ENCODE assay signal across 1 cellular context in the genomic region with DNA sequence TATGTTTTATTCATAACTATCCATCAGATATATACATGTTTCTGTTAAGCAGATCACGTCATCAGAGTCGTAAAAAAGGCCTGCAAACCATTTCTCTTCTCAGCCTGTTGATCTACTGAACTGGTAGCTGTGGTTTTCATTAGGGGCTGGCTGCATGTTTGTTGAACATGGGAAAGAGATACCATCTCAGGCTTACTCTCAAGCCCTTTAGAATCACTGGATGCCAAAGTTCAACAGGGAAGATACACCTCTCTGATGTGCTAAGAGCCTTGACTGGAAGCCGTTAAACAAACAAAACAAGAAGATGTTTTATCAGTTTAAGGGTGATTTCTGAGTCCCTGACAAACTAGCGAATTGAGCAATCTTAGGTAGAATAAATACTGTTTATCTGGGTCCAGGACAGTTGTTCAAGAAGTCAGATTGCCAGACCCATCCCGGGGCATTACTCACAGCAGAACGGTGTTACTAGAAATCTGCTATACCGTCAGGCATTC.
TF ChIP-seq lines count a peak whose summit lies in the region.

No MANE protein-coding gene starts in this region.

TF ChIP-seq in HepG2, 621 proteins besides CTCF, POLR2A, EP300 and RAD21 (continued from another document and continues in another):
- TF ChIP-seq, protein P1, sequence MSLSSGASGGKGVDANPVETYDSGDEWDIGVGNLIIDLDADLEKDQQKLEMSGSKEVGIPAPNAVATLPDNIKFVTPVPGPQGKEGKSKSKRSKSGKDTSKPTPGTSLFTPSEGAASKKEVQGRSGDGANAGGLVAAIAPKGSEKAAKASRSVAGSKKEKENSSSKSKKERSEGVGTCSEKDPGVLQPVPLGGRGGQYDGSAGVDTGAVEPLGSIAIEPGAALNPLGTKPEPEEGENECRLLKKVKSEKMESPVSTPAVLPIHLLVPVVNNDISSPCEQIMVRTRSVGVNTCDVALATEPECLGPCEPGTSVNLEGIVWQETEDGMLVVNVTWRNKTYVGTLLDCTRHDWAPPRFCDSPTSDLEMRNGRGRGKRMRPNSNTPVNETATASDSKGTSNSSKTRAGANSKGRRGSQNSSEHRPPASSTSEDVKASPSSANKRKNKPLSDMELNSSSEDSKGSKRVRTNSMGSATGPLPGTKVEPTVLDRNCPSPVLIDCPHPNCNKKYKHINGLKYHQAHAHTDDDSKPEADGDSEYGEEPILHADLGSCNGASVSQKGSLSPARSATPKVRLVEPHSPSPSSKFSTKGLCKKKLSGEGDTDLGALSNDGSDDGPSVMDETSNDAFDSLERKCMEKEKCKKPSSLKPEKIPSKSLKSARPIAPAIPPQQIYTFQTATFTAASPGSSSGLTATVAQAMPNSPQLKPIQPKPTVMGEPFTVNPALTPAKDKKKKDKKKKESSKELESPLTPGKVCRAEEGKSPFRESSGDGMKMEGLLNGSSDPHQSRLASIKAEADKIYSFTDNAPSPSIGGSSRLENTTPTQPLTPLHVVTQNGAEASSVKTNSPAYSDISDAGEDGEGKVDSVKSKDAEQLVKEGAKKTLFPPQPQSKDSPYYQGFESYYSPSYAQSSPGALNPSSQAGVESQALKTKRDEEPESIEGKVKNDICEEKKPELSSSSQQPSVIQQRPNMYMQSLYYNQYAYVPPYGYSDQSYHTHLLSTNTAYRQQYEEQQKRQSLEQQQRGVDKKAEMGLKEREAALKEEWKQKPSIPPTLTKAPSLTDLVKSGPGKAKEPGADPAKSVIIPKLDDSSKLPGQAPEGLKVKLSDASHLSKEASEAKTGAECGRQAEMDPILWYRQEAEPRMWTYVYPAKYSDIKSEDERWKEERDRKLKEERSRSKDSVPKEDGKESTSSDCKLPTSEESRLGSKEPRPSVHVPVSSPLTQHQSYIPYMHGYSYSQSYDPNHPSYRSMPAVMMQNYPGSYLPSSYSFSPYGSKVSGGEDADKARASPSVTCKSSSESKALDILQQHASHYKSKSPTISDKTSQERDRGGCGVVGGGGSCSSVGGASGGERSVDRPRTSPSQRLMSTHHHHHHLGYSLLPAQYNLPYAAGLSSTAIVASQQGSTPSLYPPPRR (CRISPR knock-in tag; IDR thresholded peaks at IDR 0.05; ENCODE audit: borderline replicate concordance) = peak; percentile 100
- TF ChIP-seq SOX13 (IDR thresholded peaks at IDR 0.05) = peak; percentile 77
- peak in 1 of 2 experiments; percentile 93; a peak in 2 of 4 replicates for TF ChIP-seq SOX13 (CRISPR knock-in tag; conservative IDR thresholded peaks at IDR 0.05 in 1 of 2, IDR thresholded peaks at IDR 0.05 in 1 of 2)
- no peak for TF ChIP-seq FOXC1 (CRISPR knock-in tag; IDR thresholded peaks at IDR 0.05; ENCODE audit: borderline replicate concordance)
- peak; percentile 79; the same call in 1 of the 2 replicates for TF ChIP-seq MIXL1 (CRISPR knock-in tag; IDR thresholded peaks at IDR 0.05)
- TF ChIP-seq MXI1 (IDR thresholded peaks at IDR 0.05; ENCODE audit: borderline replicate concordance, low read depth, low read length) = no peak
- TF ChIP-seq, protein P2, sequence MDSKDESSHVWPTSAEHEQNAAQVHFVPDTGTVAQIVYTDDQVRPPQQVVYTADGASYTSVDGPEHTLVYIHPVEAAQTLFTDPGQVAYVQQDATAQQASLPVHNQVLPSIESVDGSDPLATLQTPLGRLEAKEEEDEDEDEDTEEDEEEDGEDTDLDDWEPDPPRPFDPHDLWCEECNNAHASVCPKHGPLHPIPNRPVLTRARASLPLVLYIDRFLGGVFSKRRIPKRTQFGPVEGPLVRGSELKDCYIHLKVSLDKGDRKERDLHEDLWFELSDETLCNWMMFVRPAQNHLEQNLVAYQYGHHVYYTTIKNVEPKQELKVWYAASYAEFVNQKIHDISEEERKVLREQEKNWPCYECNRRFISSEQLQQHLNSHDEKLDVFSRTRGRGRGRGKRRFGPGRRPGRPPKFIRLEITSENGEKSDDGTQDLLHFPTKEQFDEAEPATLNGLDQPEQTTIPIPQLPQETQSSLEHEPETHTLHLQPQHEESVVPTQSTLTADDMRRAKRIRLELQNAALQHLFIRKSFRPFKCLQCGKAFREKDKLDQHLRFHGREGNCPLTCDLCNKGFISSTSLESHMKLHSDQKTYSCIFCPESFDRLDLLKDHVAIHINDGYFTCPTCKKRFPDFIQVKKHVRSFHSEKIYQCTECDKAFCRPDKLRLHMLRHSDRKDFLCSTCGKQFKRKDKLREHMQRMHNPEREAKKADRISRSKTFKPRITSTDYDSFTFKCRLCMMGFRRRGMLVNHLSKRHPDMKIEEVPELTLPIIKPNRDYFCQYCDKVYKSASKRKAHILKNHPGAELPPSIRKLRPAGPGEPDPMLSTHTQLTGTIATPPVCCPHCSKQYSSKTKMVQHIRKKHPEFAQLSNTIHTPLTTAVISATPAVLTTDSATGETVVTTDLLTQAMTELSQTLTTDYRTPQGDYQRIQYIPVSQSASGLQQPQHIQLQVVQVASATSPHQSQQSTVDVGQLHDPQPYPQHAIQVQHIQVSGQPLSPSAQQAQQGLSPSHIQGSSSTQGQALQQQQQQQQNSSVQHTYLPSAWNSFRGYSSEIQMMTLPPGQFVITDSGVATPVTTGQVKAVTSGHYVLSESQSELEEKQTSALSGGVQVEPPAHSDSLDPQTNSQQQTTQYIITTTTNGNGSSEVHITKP (CRISPR knock-in tag; IDR thresholded peaks at IDR 0.05; ENCODE audit: low read depth) = no peak
- TF ChIP-seq SAP130 (CRISPR knock-in tag; IDR thresholded peaks at IDR 0.05; ENCODE audit: low read depth) = peak; percentile 57; the same call in 1 of the 2 replicates
- 0 out of 2 replicates have a peak, but pooled peaks have one; percentile 32 for TF ChIP-seq ONECUT2 (CRISPR knock-in tag; IDR thresholded peaks at IDR 0.05)
- TF ChIP-seq, protein P3, sequence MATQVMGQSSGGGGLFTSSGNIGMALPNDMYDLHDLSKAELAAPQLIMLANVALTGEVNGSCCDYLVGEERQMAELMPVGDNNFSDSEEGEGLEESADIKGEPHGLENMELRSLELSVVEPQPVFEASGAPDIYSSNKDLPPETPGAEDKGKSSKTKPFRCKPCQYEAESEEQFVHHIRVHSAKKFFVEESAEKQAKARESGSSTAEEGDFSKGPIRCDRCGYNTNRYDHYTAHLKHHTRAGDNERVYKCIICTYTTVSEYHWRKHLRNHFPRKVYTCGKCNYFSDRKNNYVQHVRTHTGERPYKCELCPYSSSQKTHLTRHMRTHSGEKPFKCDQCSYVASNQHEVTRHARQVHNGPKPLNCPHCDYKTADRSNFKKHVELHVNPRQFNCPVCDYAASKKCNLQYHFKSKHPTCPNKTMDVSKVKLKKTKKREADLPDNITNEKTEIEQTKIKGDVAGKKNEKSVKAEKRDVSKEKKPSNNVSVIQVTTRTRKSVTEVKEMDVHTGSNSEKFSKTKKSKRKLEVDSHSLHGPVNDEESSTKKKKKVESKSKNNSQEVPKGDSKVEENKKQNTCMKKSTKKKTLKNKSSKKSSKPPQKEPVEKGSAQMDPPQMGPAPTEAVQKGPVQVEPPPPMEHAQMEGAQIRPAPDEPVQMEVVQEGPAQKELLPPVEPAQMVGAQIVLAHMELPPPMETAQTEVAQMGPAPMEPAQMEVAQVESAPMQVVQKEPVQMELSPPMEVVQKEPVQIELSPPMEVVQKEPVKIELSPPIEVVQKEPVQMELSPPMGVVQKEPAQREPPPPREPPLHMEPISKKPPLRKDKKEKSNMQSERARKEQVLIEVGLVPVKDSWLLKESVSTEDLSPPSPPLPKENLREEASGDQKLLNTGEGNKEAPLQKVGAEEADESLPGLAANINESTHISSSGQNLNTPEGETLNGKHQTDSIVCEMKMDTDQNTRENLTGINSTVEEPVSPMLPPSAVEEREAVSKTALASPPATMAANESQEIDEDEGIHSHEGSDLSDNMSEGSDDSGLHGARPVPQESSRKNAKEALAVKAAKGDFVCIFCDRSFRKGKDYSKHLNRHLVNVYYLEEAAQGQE (IDR thresholded peaks at IDR 0.05; ENCODE audit: borderline replicate concordance in 1 of 2, low read depth in 1 of 2, low read length in 2 of 2) = peak in 1 of 2 experiments; percentile 79; a peak in 2 of 4 replicates
- peak; percentile 92 for TF ChIP-seq NR2F2 (IDR thresholded peaks at IDR 0.05; ENCODE audit: borderline replicate concordance, low read depth)
- TF ChIP-seq HMG20A (CRISPR knock-in tag; IDR thresholded peaks at IDR 0.05; ENCODE audit: borderline replicate concordance) = peak; percentile 94
- TF ChIP-seq ZNF552 (CRISPR knock-in tag; IDR thresholded peaks at IDR 0.05; ENCODE audit: borderline replicate concordance) = no peak
- no peak; the same call in 1 of the 2 replicates for TF ChIP-seq NR2C2 (CRISPR knock-in tag; IDR thresholded peaks at IDR 0.05; ENCODE audit: borderline replicate concordance)
- peak; percentile 88 for TF ChIP-seq KDM6A (CRISPR knock-in tag; IDR thresholded peaks at IDR 0.05; ENCODE audit: low read depth)
- no peak for TF ChIP-seq PCBP1 (IDR thresholded peaks at IDR 0.05; ENCODE audit: borderline replicate concordance, low read depth, low read length)
- peak; percentile 62 for TF ChIP-seq ZEB1 (IDR thresholded peaks at IDR 0.05; ENCODE audit: insufficient replicate concordance, low read depth)
- TF ChIP-seq, protein P4, sequence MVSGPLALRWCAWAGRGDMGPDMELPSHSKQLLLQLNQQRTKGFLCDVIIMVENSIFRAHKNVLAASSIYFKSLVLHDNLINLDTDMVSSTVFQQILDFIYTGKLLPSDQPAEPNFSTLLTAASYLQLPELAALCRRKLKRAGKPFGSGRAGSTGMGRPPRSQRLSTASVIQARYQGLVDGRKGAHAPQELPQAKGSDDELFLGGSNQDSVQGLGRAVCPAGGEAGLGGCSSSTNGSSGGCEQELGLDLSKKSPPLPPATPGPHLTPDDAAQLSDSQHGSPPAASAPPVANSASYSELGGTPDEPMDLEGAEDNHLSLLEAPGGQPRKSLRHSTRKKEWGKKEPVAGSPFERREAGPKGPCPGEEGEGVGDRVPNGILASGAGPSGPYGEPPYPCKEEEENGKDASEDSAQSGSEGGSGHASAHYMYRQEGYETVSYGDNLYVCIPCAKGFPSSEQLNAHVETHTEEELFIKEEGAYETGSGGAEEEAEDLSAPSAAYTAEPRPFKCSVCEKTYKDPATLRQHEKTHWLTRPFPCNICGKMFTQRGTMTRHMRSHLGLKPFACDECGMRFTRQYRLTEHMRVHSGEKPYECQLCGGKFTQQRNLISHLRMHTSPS (CRISPR knock-in tag; IDR thresholded peaks at IDR 0.05; ENCODE audit: low read depth) = no peak
- TF ChIP-seq, protein P5, sequence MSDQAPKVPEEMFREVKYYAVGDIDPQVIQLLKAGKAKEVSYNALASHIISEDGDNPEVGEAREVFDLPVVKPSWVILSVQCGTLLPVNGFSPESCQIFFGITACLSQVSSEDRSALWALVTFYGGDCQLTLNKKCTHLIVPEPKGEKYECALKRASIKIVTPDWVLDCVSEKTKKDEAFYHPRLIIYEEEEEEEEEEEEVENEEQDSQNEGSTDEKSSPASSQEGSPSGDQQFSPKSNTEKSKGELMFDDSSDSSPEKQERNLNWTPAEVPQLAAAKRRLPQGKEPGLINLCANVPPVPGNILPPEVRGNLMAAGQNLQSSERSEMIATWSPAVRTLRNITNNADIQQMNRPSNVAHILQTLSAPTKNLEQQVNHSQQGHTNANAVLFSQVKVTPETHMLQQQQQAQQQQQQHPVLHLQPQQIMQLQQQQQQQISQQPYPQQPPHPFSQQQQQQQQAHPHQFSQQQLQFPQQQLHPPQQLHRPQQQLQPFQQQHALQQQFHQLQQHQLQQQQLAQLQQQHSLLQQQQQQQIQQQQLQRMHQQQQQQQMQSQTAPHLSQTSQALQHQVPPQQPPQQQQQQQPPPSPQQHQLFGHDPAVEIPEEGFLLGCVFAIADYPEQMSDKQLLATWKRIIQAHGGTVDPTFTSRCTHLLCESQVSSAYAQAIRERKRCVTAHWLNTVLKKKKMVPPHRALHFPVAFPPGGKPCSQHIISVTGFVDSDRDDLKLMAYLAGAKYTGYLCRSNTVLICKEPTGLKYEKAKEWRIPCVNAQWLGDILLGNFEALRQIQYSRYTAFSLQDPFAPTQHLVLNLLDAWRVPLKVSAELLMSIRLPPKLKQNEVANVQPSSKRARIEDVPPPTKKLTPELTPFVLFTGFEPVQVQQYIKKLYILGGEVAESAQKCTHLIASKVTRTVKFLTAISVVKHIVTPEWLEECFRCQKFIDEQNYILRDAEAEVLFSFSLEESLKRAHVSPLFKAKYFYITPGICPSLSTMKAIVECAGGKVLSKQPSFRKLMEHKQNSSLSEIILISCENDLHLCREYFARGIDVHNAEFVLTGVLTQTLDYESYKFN (CRISPR knock-in tag; conservative IDR thresholded peaks at IDR 0.05) = peak; percentile 91
- TF ChIP-seq POLR2G (IDR thresholded peaks at IDR 0.05; ENCODE audit: low read depth, low read length) = no peak
- TF ChIP-seq, protein P6, sequence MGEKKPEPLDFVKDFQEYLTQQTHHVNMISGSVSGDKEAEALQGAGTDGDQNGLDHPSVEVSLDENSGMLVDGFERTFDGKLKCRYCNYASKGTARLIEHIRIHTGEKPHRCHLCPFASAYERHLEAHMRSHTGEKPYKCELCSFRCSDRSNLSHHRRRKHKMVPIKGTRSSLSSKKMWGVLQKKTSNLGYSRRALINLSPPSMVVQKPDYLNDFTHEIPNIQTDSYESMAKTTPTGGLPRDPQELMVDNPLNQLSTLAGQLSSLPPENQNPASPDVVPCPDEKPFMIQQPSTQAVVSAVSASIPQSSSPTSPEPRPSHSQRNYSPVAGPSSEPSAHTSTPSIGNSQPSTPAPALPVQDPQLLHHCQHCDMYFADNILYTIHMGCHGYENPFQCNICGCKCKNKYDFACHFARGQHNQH (CRISPR knock-in tag; IDR thresholded peaks at IDR 0.05) = peak; percentile 57; the same call in 1 of the 2 replicates
- no peak for TF ChIP-seq KLF9 (CRISPR knock-in tag; IDR thresholded peaks at IDR 0.05; ENCODE audit: low read depth)
- TF ChIP-seq ZNF572 (CRISPR knock-in tag; IDR thresholded peaks at IDR 0.05) = no peak
- no peak for TF ChIP-seq ZNF180 (CRISPR knock-in tag; IDR thresholded peaks at IDR 0.05; ENCODE audit: borderline replicate concordance, low read depth)
- TF ChIP-seq ZNF354B (CRISPR knock-in tag; IDR thresholded peaks at IDR 0.05) = no peak
- TF ChIP-seq ZNF225 (CRISPR knock-in tag; IDR thresholded peaks at IDR 0.05) = no peak
- TF ChIP-seq NBN (conservative IDR thresholded peaks at IDR 0.05) = no peak
- peak; percentile 69 for TF ChIP-seq TCF7L2 (IDR thresholded peaks at IDR 0.05; ENCODE audit: low read depth, low read length)
- TF ChIP-seq, protein P7, sequence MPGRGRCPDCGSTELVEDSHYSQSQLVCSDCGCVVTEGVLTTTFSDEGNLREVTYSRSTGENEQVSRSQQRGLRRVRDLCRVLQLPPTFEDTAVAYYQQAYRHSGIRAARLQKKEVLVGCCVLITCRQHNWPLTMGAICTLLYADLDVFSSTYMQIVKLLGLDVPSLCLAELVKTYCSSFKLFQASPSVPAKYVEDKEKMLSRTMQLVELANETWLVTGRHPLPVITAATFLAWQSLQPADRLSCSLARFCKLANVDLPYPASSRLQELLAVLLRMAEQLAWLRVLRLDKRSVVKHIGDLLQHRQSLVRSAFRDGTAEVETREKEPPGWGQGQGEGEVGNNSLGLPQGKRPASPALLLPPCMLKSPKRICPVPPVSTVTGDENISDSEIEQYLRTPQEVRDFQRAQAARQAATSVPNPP (CRISPR knock-in tag; IDR thresholded peaks at IDR 0.05) = 0 out of 2 replicates have a peak, but pooled peaks have one; percentile 63
- TF ChIP-seq MLLT10 (CRISPR knock-in tag; IDR thresholded peaks at IDR 0.05) = no peak
